Comparison of ENCODE assay signal across 20 cellular contexts in genomic region chr7:12766416-12766815, GRCh38.
DNase-seq lines count a peak whose midpoint lies in the region; TF ChIP-seq lines count a peak whose summit lies in the region.
"Had no signal": no experiment of that assay in that cellular context is flagged by ENCODE, and none has a peak within 500 bp of the region (broad histone marks: within the 10 kb centered on the region; RNA-seq: fewer than 3 reads in every experiment).

No MANE protein-coding gene starts in this region.

- DNase-seq in AG10803 (ENCODE audit: low read depth), result peak; percentile 15
- DNase-seq in GM23248, result no peak
- peak; percentile 6 for DNase-seq in fibroblast of mammary gland (ENCODE audit: low read depth)
- DNase-seq in neural crest cell (ENCODE audit: low read depth, low spot score), result no peak
- no peak for DNase-seq in glutamatergic neuron
- no peak for DNase-seq in NCI-H1694 (lab: John Stamatoyannopoulos, UW)
- no peak for DNase-seq in cardiac septum (ENCODE audit: low spot score)
- DNase-seq: 8988T; ACHN; C1 segment of cervical spinal cord; Calu3; CD4-positive, alpha-beta memory T cell; COR-L47; DMS53; DND-41; GDM1; H9 had no signal

- H3K27ac Mint-ChIP-seq in neural crest cell (ENCODE audit: unreplicated experiment) (peak overlapping the region; percentile 63), glutamatergic neuron (ENCODE audit: unreplicated experiment) (no peak overlapping the region)
- H3K27ac Mint-ChIP-seq: GM23338, H9 had no signal

- peaks cover 3% of the 10 kb centered on the region for H3K9me3 Mint-ChIP-seq in neural crest cell
- no peaks in the 10 kb centered on the region for H3K9me3 Mint-ChIP-seq in glutamatergic neuron (ENCODE audit: unreplicated experiment)
- H3K9me3 Mint-ChIP-seq: H9 had no signal

- H3K79me2 ChIP-seq in GM23248 (ENCODE audit: insufficient read depth), result no peaks in the 10 kb centered on the region

- no peak overlapping the region for H3K4me2 ChIP-seq in GM23248 (ENCODE audit: unreplicated experiment)
- H3K4me2 ChIP-seq: A549, GM23338 had no signal

- no peaks in the 10 kb centered on the region for H3K27me3 ChIP-seq in GM23248 (replicated peaks; ENCODE audit: insufficient read depth)

- intact Hi-C loops in cardiac septum (cut with DNase I), result no loop called here

- H3K9me3 ChIP-seq in GM23248 (ENCODE audit: low read depth), result no peaks in the 10 kb centered on the region
- H3K9me3 ChIP-seq: A549 had no signal

- H3K4me1 Mint-ChIP-seq in neural crest cell, result peaks cover 55% of the 10 kb centered on the region
- peaks cover 2% of the 10 kb centered on the region for H3K4me1 Mint-ChIP-seq in glutamatergic neuron (ENCODE audit: low read depth, unreplicated experiment)

- H3F3A ChIP-seq in GM23248 (ENCODE audit: insufficient read depth), result 0 out of 2 replicates have a peak, but pooled peaks cover 23% of the 10 kb centered on the region

- no peak overlapping the region for H3K9ac ChIP-seq in GM23248

- no peak overlapping the region for H3K27ac ChIP-seq in GM23248
- H3K27ac ChIP-seq: A549 had no signal

- H3K9me2 ChIP-seq in GM23248 (ENCODE audit: insufficient read depth), result no peaks in the 10 kb centered on the region

- H3K36me3 Mint-ChIP-seq in neural crest cell (ENCODE audit: low read depth), result no peaks in the 10 kb centered on the region
- no peaks in the 10 kb centered on the region for H3K36me3 Mint-ChIP-seq in glutamatergic neuron (ENCODE audit: unreplicated experiment)
- H3K36me3 Mint-ChIP-seq: CD4-positive, alpha-beta memory T cell had no signal

- H2AFZ ChIP-seq in GM23248, result peak overlapping the region; percentile 45; the same call in 1 of the 2 replicates
- H2AFZ ChIP-seq: GM23338 had no signal

- TF ChIP-seq CTCF in AG10803 (conservative IDR thresholded peaks at IDR 0.05; ENCODE audit: low read length) (no peak), fibroblast of mammary gland (conservative IDR thresholded peaks at IDR 0.05; ENCODE audit: control insufficient read depth, insufficient read depth, low read depth, low read length) (no peak), neural crest cell (conservative IDR thresholded peaks at IDR 0.05) (no peak), glutamatergic neuron (IDR thresholded peaks at IDR 0.05; ENCODE audit: partially characterized antibody, unreplicated experiment) (no peak)

- no peak overlapping the region for H3K4me3 Mint-ChIP-seq in neural crest cell
- H3K4me3 Mint-ChIP-seq in glutamatergic neuron (ENCODE audit: unreplicated experiment), result no peak overlapping the region
- H3K4me3 Mint-ChIP-seq: CD4-positive, alpha-beta memory T cell; GM23338; H9 had no signal

- no peaks in the 10 kb centered on the region for H3K36me3 ChIP-seq in GM23248 (ENCODE audit: low read depth)

- no peak overlapping the region for H3K4me3 ChIP-seq in AG10803 (ENCODE audit: low read length)
- no peak overlapping the region for H3K4me3 ChIP-seq in GM23248
- no peak overlapping the region for H3K4me3 ChIP-seq in fibroblast of mammary gland (ENCODE audit: control insufficient read depth, low read depth, low read length)
- H3K4me3 ChIP-seq: A549, GM12878, GM23338 had no signal

- H3K4me1 ChIP-seq in GM23248 (ENCODE audit: insufficient read depth), result peaks cover 43% of the 10 kb centered on the region

- H3K27me3 Mint-ChIP-seq in neural crest cell (ENCODE audit: low read depth), result no peaks in the 10 kb centered on the region
- H3K27me3 Mint-ChIP-seq in glutamatergic neuron (ENCODE audit: unreplicated experiment), result no peaks in the 10 kb centered on the region

- H4K20me1 ChIP-seq in GM23248 (ENCODE audit: insufficient read depth), result no peaks in the 10 kb centered on the region

- in situ Hi-C loops in GM23248 (cut with MboI), result no loop called here

Comparison
In these comparisons a context has a peak if more than half of its experiments do, and no peak if none do; other contexts are left out.
1. DNase-seq: peak in AG10803 (single experiment) and fibroblast of mammary gland (single experiment); none in GM23248 (single experiment), neural crest cell (single experiment), glutamatergic neuron (single experiment), NCI-H1694 (single experiment) and cardiac septum (single experiment).